13 cellular contexts compared by ENCODE assay signal in the genomic region with DNA sequence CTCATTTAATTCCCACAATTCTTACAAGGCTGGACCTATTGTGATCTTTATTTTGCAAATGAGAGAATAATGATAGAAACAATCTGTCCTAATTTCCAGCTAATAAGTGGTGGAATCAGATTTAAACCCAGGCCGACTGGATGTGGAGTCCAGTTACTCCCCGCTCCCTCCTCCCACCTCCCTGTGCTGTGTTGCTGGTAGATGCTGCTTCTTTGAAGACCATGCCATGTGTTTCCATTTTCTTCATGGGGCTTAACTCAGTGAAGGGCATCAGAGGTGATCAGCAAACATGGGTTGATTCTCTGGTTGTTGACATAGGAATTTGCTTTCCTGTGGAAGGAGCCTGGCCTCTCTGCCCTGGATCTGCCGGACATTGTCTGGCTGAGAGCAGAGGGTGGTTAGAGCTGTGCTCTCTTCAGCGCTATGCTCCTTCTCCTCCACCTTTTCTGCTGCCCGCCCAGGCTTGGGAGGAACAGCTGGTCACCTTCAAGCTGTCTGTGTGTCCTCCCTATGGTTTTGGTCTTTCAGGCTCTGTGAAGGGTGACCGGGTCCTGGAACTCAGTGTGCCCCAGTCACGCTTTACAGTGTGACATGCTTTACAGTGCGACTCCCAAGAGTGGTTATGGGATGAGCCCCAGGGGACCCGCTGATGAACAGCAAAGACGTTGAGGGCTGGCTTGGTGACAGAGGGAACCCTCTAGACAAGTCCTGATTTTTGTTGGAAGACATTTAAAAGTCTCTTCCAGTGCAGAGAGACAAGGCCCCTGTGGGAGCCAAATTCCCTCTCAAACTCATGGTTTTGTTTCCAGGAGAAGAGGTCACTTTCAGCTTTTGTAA.
A peak's percentile ranks its signal among the peaks of the same experiment; 100 is the strongest.
DNase-seq lines count a peak whose midpoint lies in the region; ATAC-seq, FAIRE-seq and TF ChIP-seq lines count a peak whose summit lies in the region.
"Had no signal": no experiment of that assay in that cellular context is flagged by ENCODE, and none has a peak within 500 bp of the region (broad histone marks: within the 10 kb centered on the region; RNA-seq: fewer than 3 reads in every experiment).

No MANE protein-coding gene starts in this region.

- H3K36me3 ChIP-seq in GM23338 (ENCODE audit: insufficient read depth) (no peaks in the 10 kb centered on the region), HepG2 (replicated peaks in 1 of 2; ENCODE audit: control insufficient read depth in 1 of 2, insufficient read depth in 2 of 2, low read length in 2 of 2) (no peaks in the 10 kb centered on the region), smooth muscle cell (ENCODE audit: low read depth) (no peaks in the 10 kb centered on the region)
- H3K36me3 ChIP-seq: spleen had no signal

- TF ChIP-seq POLR2A in HepG2 (IDR thresholded peaks at IDR 0.05; ENCODE audit: insufficient read depth in 1 of 2, low read depth in 2 of 2, low read length in 2 of 2) = no peak

- H3F3A ChIP-seq in GM23338 (replicated peaks; ENCODE audit: low read depth) = no peaks in the 10 kb centered on the region
- H3F3A ChIP-seq in smooth muscle cell (ENCODE audit: low read depth) = peaks cover 5% of the 10 kb centered on the region

- no peaks in the 10 kb centered on the region for H3K79me2 ChIP-seq in GM23338 (replicated peaks; ENCODE audit: insufficient read depth)
- no peaks in the 10 kb centered on the region for H3K79me2 ChIP-seq in HepG2 (ENCODE audit: insufficient read depth, low read length)
- no peaks in the 10 kb centered on the region for H3K79me2 ChIP-seq in smooth muscle cell (ENCODE audit: low read depth)

- H3K27me3 Mint-ChIP-seq in GM23338 (ENCODE audit: insufficient read depth, low read depth, poor library complexity) = peaks cover 3% of the 10 kb centered on the region
- H3K27me3 Mint-ChIP-seq in natural killer cell (ENCODE audit: low read depth in 2 of 2) = peaks cover 0 to 2% of the 10 kb centered on the region in 2 donors

- CTCF ChIA-PET in HepG2 (lab: Yijun Ruan, JAX; ENCODE audit: low intra/inter-chr PET ratio, low total read pairs) = no interaction called here

- H3K9ac ChIP-seq in HepG2 (ENCODE audit: insufficient read depth, low read depth, low read length) (no peak overlapping the region), smooth muscle cell (ENCODE audit: low read depth) (peak overlapping the region; percentile 40)

- intact Hi-C loops in HepG2 (cut with micrococcal nuclease; ENCODE audit: unreplicated experiment) = no loop called here
- intact Hi-C loops in natural killer cell (cut with micrococcal nuclease) = no loop called here

- H2AFZ ChIP-seq in GM23338 (peak overlapping the region; percentile 81), HepG2 (ENCODE audit: low read length) (no peak overlapping the region), smooth muscle cell (ENCODE audit: low read depth) (peak overlapping the region; percentile 6)

- 0 out of 2 replicates have a peak, but pooled peaks cover 4% of the 10 kb centered on the region for H3K9me2 ChIP-seq in GM23338 (ENCODE audit: insufficient read depth)

- in situ Hi-C loops in HepG2 (cut with HindIII; ENCODE audit: extremely low pct_ligation_motif_present, low pct_unique_long_range_greater_than_20kb) (loop anchor here (5.0 to 10.0 kb wide), 2 partner anchors 446 to 1128 kb away; a partner anchor contains a TSS), GM13976 (cut with MboI; ENCODE audit: low sequenced_read_pairs, unreplicated experiment) (no loop called here)

- H3K27me3 ChIP-seq in GM23338 (ENCODE audit: insufficient read depth) (no peaks in the 10 kb centered on the region), HepG2 (ENCODE audit: control insufficient read depth in 1 of 2, insufficient read depth in 2 of 2, low read length in 2 of 2) (peaks cover 0 to 7% of the 10 kb centered on the region in 2 experiments; a peak in 1 of 5 replicates), smooth muscle cell (ENCODE audit: low read depth) (no peaks in the 10 kb centered on the region)
- H3K27me3 ChIP-seq: spleen had no signal

- no peaks in the 10 kb centered on the region for H3K9me3 ChIP-seq in HepG2 (ENCODE audit: low read length)
- H3K9me3 ChIP-seq in smooth muscle cell (replicated peaks; ENCODE audit: low read depth) = no peaks in the 10 kb centered on the region
- H3K9me3 ChIP-seq: spleen had no signal

- H3K4me1 ChIP-seq in GM23338 (ENCODE audit: insufficient read depth) (no peaks in the 10 kb centered on the region), HepG2 (ENCODE audit: insufficient read depth, low read length) (peaks cover 14% of the 10 kb centered on the region), smooth muscle cell (ENCODE audit: low read depth) (peaks cover 8% of the 10 kb centered on the region)

- H4K20me1 ChIP-seq in GM23338 (replicated peaks; ENCODE audit: insufficient read depth) (no peaks in the 10 kb centered on the region), HepG2 (ENCODE audit: insufficient read depth, low read length) (no peaks in the 10 kb centered on the region), smooth muscle cell (ENCODE audit: low read depth) (no peaks in the 10 kb centered on the region)

- H3K4me3 Mint-ChIP-seq in GM23338 (no peak overlapping the region), natural killer cell (no peak overlapping the region)
- H3K4me3 Mint-ChIP-seq: memory B cell had no signal

- H3K4me3 ChIP-seq in GM23338 = no peak overlapping the region
- H3K4me3 ChIP-seq in HepG2 (replicated peaks in 1 of 3; ENCODE audit: insufficient read depth in 1 of 3, low read depth in 2 of 3, low read length in 3 of 3) = no peak overlapping the region
- H3K4me3 ChIP-seq in smooth muscle cell = no peak overlapping the region
- H3K4me3 ChIP-seq: spleen had no signal

- ATAC-seq in GM23338 = no peak
- ATAC-seq in HepG2 = peak; percentile 37
- no peak for ATAC-seq in natural killer cell

- H3K27ac Mint-ChIP-seq in GM23338 (no peak overlapping the region), natural killer cell (no peak overlapping the region)
- H3K27ac Mint-ChIP-seq: memory B cell had no signal

- no TSS peak for BruUV-seq in HepG2 (replicated peaks; lab: Mats Ljungman, UMichigan)

- no peaks in the 10 kb centered on the region for H3K9me3 Mint-ChIP-seq in GM23338
- H3K9me3 Mint-ChIP-seq in natural killer cell = no peaks in the 10 kb centered on the region
- H3K9me3 Mint-ChIP-seq: activated naive CD8-positive, alpha-beta T cell treated with anti-CD3 and anti-CD28 coated beads, Interleukin-2, amount 10 ng/mL, durations not matched to agents 7 days and 5 days; memory B cell had no signal

- H3K4me1 Mint-ChIP-seq in GM23338 = peaks cover 12% of the 10 kb centered on the region
- H3K4me1 Mint-ChIP-seq in natural killer cell = peaks cover 0 to 4% of the 10 kb centered on the region in 2 donors

- no peak overlapping the region for H3K4me2 ChIP-seq in GM23338
- H3K4me2 ChIP-seq in HepG2 (ENCODE audit: low read depth, low read length) = peak overlapping the region; percentile 20; the same call in 1 of the 2 replicates
- H3K4me2 ChIP-seq in smooth muscle cell = peak overlapping the region; percentile 30

- no peaks in the 10 kb centered on the region for H3K36me3 Mint-ChIP-seq in GM23338 (ENCODE audit: low read depth)
- no peaks in the 10 kb centered on the region for H3K36me3 Mint-ChIP-seq in natural killer cell
- H3K36me3 Mint-ChIP-seq: activated naive CD8-positive, alpha-beta T cell treated with anti-CD3 and anti-CD28 coated beads, Interleukin-2, amount 10 ng/mL, durations not matched to agents 7 days and 5 days; memory B cell had no signal

- DNase-seq in GM23338 (ENCODE audit: low spot score) (no peak), caudate nucleus (lab: John Stamatoyannopoulos, UW) (peak in 3 of 61 donors; percentile 37 to 54 (median 42)), HepG2 (ENCODE audit: low spot score) (no peak), smooth muscle cell (lab: John Stamatoyannopoulos, UW; ENCODE audit: unreplicated experiment) (no peak), natural killer cell (no peak), GM13976 (ENCODE audit: low spot score) (no peak), dermis blood vessel endothelial cell (no peak), frontal cortex (ENCODE audit: low spot score in 2 of 2) (no peak)
- DNase-seq: activated naive CD8-positive, alpha-beta T cell treated with anti-CD3 and anti-CD28 coated beads, Interleukin-2, amount 10 ng/mL, durations not matched to agents 7 days and 5 days; AML-193; NCI-H748 treated with DMSO at 0.1 percent for 48 hours; spleen had no signal

- TF ChIP-seq CTCF in GM23338 (conservative IDR thresholded peaks at IDR 0.05; ENCODE audit: low read depth in 2 of 2) = no peak
- no peak for TF ChIP-seq CTCF in HepG2 (CRISPR knock-in tag; IDR thresholded peaks at IDR 0.05)
- TF ChIP-seq CTCF in smooth muscle cell (IDR thresholded peaks at IDR 0.05; ENCODE audit: borderline replicate concordance, insufficient read depth, poor library complexity, severe bottlenecking) = no peak
- TF ChIP-seq CTCF in natural killer cell (IDR thresholded peaks at IDR 0.05) = no peak
- TF ChIP-seq CTCF in GM13976 (IDR thresholded peaks at IDR 0.05; ENCODE audit: borderline replicate concordance, control extremely low read depth, extremely low read depth, insufficient read depth, missing control alignments) = no peak

- POLR2A ChIA-PET in HepG2 (lab: Yijun Ruan, JAX) = no interaction called here

- TF ChIP-seq RAD21 in HepG2 (CRISPR knock-in tag; IDR thresholded peaks at IDR 0.05) = no peak

- no peak for TF ChIP-seq EP300 in HepG2 (IDR thresholded peaks at IDR 0.05; ENCODE audit: low read depth in 2 of 2, low read length in 2 of 2)
- no peak for TF ChIP-seq EP300 in HepG2 (CRISPR knock-in tag; IDR thresholded peaks at IDR 0.05; ENCODE audit: borderline replicate concordance)

- WGBS in HepG2 (ENCODE audit: low lambda C conversion rate) = 52% methylated on average over 7 of the region's 10 CpGs
- 90% methylated on average over 10 of the region's 10 CpGs for WGBS in smooth muscle cell (ENCODE audit: low lambda C conversion rate)

- no peak overlapping the region for H3K27ac ChIP-seq in GM23338 (ENCODE audit: low read depth)
- H3K27ac ChIP-seq in caudate nucleus (ENCODE audit: low read depth, low read length) = peak overlapping the region; percentile 90
- H3K27ac ChIP-seq in HepG2 (ENCODE audit: extremely low read length, insufficient read depth, low read length) = no peak overlapping the region
- peak overlapping the region; percentile 87 for H3K27ac ChIP-seq in smooth muscle cell (ENCODE audit: low read depth)

- no peak for FAIRE-seq in HepG2 (lab: Jason Lieb, UNC)
- FAIRE-seq in frontal cortex (lab: Jason Lieb, UNC) = no peak

TF ChIP-seq in GM23338, 12 proteins besides CTCF, POLR2A, EP300 and RAD21 (continues in another document):
- TF ChIP-seq EZH2phosphoT487 (IDR thresholded peaks at IDR 0.05; ENCODE audit: unreplicated experiment) = no peak

TF ChIP-seq in HepG2, 621 proteins besides CTCF, POLR2A, EP300 and RAD21 (continues in another document):
- no peak for TF ChIP-seq FOXA1 (IDR thresholded peaks at IDR 0.05)
- peak; percentile 47; the same call in 1 of the 2 replicates for TF ChIP-seq FOXA1 (CRISPR knock-in tag; IDR thresholded peaks at IDR 0.05)

Comparison
In these comparisons a context has a peak if more than half of its experiments do, and no peak if none do; other contexts are left out.
1. H3K27ac ChIP-seq: peak in caudate nucleus (single experiment) and smooth muscle cell (single experiment); none in GM23338 (single experiment) and HepG2 (single experiment).